ENCODE assay signal across 17 cellular contexts in genomic region chr16:1637526-1637925, GRCh38. TPM values are rescaled to one million over a fixed set of nuclear protein-coding genes. Genes with fewer than 3 reads are reported as not detected.
DNase-seq lines count a peak whose midpoint lies in the region; ATAC-seq and TF ChIP-seq lines count a peak whose summit lies in the region.
"Had no signal": no experiment of that assay in that cellular context is flagged by ENCODE, and none has a peak within 500 bp of the region (broad histone marks: within the 10 kb centered on the region; RNA-seq: fewer than 3 reads in every experiment).

No MANE protein-coding gene starts in this region.

- H3K36me3 ChIP-seq in left ventricle myocardium inferior (peaks cover 77% of the 10 kb centered on the region), MM.1S (replicated peaks; ENCODE audit: insufficient read depth, low read length) (peaks cover 2% of the 10 kb centered on the region; the same call in 1 of the 2 replicates)

- H3K27me3 Mint-ChIP-seq in endothelial cell (ENCODE audit: unreplicated experiment), result peaks cover 5% of the 10 kb centered on the region
- H3K27me3 Mint-ChIP-seq: IgD-negative memory B cell had no signal

- TF ChIP-seq CTCF in left ventricle myocardium inferior (IDR thresholded peaks at IDR 0.05; ENCODE audit: borderline replicate concordance), result no peak
- TF ChIP-seq CTCF in endothelial cell (IDR thresholded peaks at IDR 0.05; ENCODE audit: unreplicated experiment), result no peak
- TF ChIP-seq CTCF in MM.1S (IDR thresholded peaks at IDR 0.05; ENCODE audit: low read length), result no peak

- H3K9ac ChIP-seq in MM.1S (ENCODE audit: low read length), result no peak overlapping the region

- H3K27ac Mint-ChIP-seq in endothelial cell (ENCODE audit: unreplicated experiment), result no peak overlapping the region
- peak overlapping the region; percentile 29 for H3K27ac Mint-ChIP-seq in stimulated activated effector memory CD8-positive, alpha-beta T cell treated with anti-CD3 and anti-CD28 coated beads, Interleukin-12 subunit alpha, Interleukin-12 subunit beta, amount 100 ng/mL, for 72 hours
- H3K27ac Mint-ChIP-seq: CD8-positive, alpha-beta T cell; IgD-negative memory B cell had no signal

- intact Hi-C loops in left ventricle myocardium superior (cut with micrococcal nuclease) (no loop called here), left ventricle myocardium inferior (cut with micrococcal nuclease) (no loop called here), posterior vena cava (cut with DNase I) (loop anchor here in 1 of 2 donors (1.0 kb wide), 1 partner anchor 31 kb away; no protein-coding TSS in a partner anchor)

- no peaks in the 10 kb centered on the region for H3F3A ChIP-seq in MM.1S (ENCODE audit: insufficient read depth, low read length)

- no peaks in the 10 kb centered on the region for H3K9me3 Mint-ChIP-seq in endothelial cell (ENCODE audit: unreplicated experiment)
- H3K9me3 Mint-ChIP-seq in stimulated activated effector memory CD8-positive, alpha-beta T cell treated with anti-CD3 and anti-CD28 coated beads, Interleukin-12 subunit alpha, Interleukin-12 subunit beta, amount 100 ng/mL, for 72 hours, result no peaks in the 10 kb centered on the region
- H3K9me3 Mint-ChIP-seq: CD8-positive, alpha-beta T cell; H9; IgD-negative memory B cell had no signal

- H3K36me3 Mint-ChIP-seq in endothelial cell (ENCODE audit: low read depth, unreplicated experiment), result peaks cover 58% of the 10 kb centered on the region
- H3K36me3 Mint-ChIP-seq in stimulated activated effector memory CD8-positive, alpha-beta T cell treated with anti-CD3 and anti-CD28 coated beads, Interleukin-12 subunit alpha, Interleukin-12 subunit beta, amount 100 ng/mL, for 72 hours, result peaks cover 64% of the 10 kb centered on the region

- H3K4me3 ChIP-seq in left ventricle myocardium inferior (no peak overlapping the region), MM.1S (ENCODE audit: low read length) (no peak overlapping the region)
- H3K4me3 ChIP-seq: GM12878 had no signal

- no peaks in the 10 kb centered on the region for H4K20me1 ChIP-seq in MM.1S (ENCODE audit: insufficient read depth, low read length)

- no peak overlapping the region for H2AFZ ChIP-seq in MM.1S (ENCODE audit: low read length)

- DNase-seq in left ventricle myocardium superior (no peak), left ventricle myocardium inferior (no peak), cerebellar cortex (ENCODE audit: low spot score) (peak; percentile 95), endothelial cell (ENCODE audit: low spot score) (no peak), MM.1S (no peak), posterior vena cava (ENCODE audit: low spot score) (no peak)
- DNase-seq in stimulated activated effector memory CD8-positive, alpha-beta T cell treated with anti-CD3 and anti-CD28 coated beads, Interleukin-12 subunit alpha, Interleukin-12 subunit beta, amount 100 ng/mL, for 72 hours (ENCODE audit: low spot score in 2 of 2), result no peak
- DNase-seq: ACHN; Calu3; CD8-positive, alpha-beta T cell; DMS79 treated with DMSO at 0.1 percent for 48 hours; H9 had no signal

- H3K27me3 ChIP-seq in left ventricle myocardium inferior (ENCODE audit: low read depth) (no peaks in the 10 kb centered on the region), MM.1S (replicated peaks; ENCODE audit: insufficient read depth, low read length) (no peaks in the 10 kb centered on the region)

- peaks cover 10% of the 10 kb centered on the region; the same call in 1 of the 2 replicates for H3K79me2 ChIP-seq in MM.1S (ENCODE audit: low read length)

- no peaks in the 10 kb centered on the region for H3K9me3 ChIP-seq in left ventricle myocardium inferior (replicated peaks)
- no peaks in the 10 kb centered on the region for H3K9me3 ChIP-seq in MM.1S (replicated peaks; ENCODE audit: insufficient read depth, low read length)

- ATAC-seq in left ventricle myocardium superior, result peak; percentile 41
- ATAC-seq in stimulated activated effector memory CD8-positive, alpha-beta T cell treated with anti-CD3 and anti-CD28 coated beads, Interleukin-12 subunit alpha, Interleukin-12 subunit beta, amount 100 ng/mL, for 72 hours, result no peak
- no peak for ATAC-seq in HG02840 (IDR thresholded peaks at IDR 0.05; ENCODE audit: low FRiP score, unreplicated experiment)
- ATAC-seq: CD8-positive, alpha-beta T cell; GM12878; HepG2 had no signal

- H3K27ac ChIP-seq in left ventricle myocardium inferior (replicated peaks), result no peak overlapping the region
- H3K27ac ChIP-seq in MM.1S (ENCODE audit: low read length), result no peak overlapping the region

- H3K4me1 ChIP-seq in left ventricle myocardium inferior (peaks cover 30% of the 10 kb centered on the region), MM.1S (ENCODE audit: low read length) (no peaks in the 10 kb centered on the region)

- H3K4me2 ChIP-seq in MM.1S (ENCODE audit: low read depth, low read length), result no peak overlapping the region

- no peaks in the 10 kb centered on the region for H3K9me2 ChIP-seq in MM.1S (replicated peaks; ENCODE audit: insufficient read depth, low read length)

- peaks cover 23% of the 10 kb centered on the region for H3K4me1 Mint-ChIP-seq in endothelial cell (ENCODE audit: unreplicated experiment)
- H3K4me1 Mint-ChIP-seq in stimulated activated effector memory CD8-positive, alpha-beta T cell treated with anti-CD3 and anti-CD28 coated beads, Interleukin-12 subunit alpha, Interleukin-12 subunit beta, amount 100 ng/mL, for 72 hours, result peaks cover 21% of the 10 kb centered on the region
- H3K4me1 Mint-ChIP-seq: CD14-positive monocyte, H9 had no signal

- H3K4me3 Mint-ChIP-seq in endothelial cell (ENCODE audit: unreplicated experiment), result peak overlapping the region; percentile 24
- H3K4me3 Mint-ChIP-seq in stimulated activated effector memory CD8-positive, alpha-beta T cell treated with anti-CD3 and anti-CD28 coated beads, Interleukin-12 subunit alpha, Interleukin-12 subunit beta, amount 100 ng/mL, for 72 hours, result no peak overlapping the region
- H3K4me3 Mint-ChIP-seq: CD14-positive monocyte; CD8-positive, alpha-beta T cell; H9; IgD-negative memory B cell had no signal

RNA-seq across cellular contexts. Expression of gene CRAMP1, which starts 25.4 kb away (rescaled TPM):
- total RNA-seq in left ventricle myocardium superior (11.3 TPM), left ventricle myocardium inferior (12.3 TPM), endothelial cell (ENCODE audit: unreplicated experiment) (46.8 TPM), posterior vena cava (10 to 100 TPM; 12.1 to 12.4 TPM)

RNA-seq across cellular contexts. Expression of gene IFT140, which starts 25.7 kb away (rescaled TPM):
- total RNA-seq in left ventricle myocardium superior (7.5 TPM), left ventricle myocardium inferior (7.5 TPM), endothelial cell (ENCODE audit: unreplicated experiment) (39.9 TPM), posterior vena cava (10 to 100 TPM; 13.1 to 14.9 TPM)

RNA-seq across cellular contexts. Expression of gene JPT2, which starts 40.6 kb away (rescaled TPM):
- total RNA-seq in left ventricle myocardium superior, result 41.6 TPM
- 30.6 TPM for total RNA-seq in left ventricle myocardium inferior
- 180 TPM for total RNA-seq in endothelial cell (ENCODE audit: unreplicated experiment)
- 10 to 100 TPM; 23.3 to 31.1 TPM for total RNA-seq in posterior vena cava
